In genomic region chr6:52389626-52390360, GRCh38 we compare ENCODE assay signal across 8 cellular contexts.
DNase-seq lines count a peak whose midpoint lies in the region; FAIRE-seq and TF ChIP-seq lines count a peak whose summit lies in the region.

No MANE protein-coding gene starts in this region.

- peak; percentile 43; the same call in 1 of the 2 replicates for TF ChIP-seq CTCF in VCaP (conservative IDR thresholded peaks at IDR 0.05)
- TF ChIP-seq CTCF in neutrophil (IDR thresholded peaks at IDR 0.05): no peak

- H3K9me3 ChIP-seq in neutrophil: no peaks in the 10 kb centered on the region

- H3K27me3 ChIP-seq in neutrophil: no peaks in the 10 kb centered on the region

- no peaks in the 10 kb centered on the region for H3K36me3 ChIP-seq in neutrophil

- DNase-seq in NCI-H2171 treated with DMSO at 0.1 percent for 48 hours (lab: John Stamatoyannopoulos, UW) (peak; percentile 37), NCI-H2171 (lab: John Stamatoyannopoulos, UW) (no peak), H54 (ENCODE audit: insufficient read length, low spot score) (no peak), LoVo (ENCODE audit: low spot score) (peak; percentile 69), NCI-H2107 (lab: John Stamatoyannopoulos, UW) (no peak)
- DNase-seq in effector CD4-positive, alpha-beta T cell: peak; percentile 55

- H3K4me3 ChIP-seq in neutrophil (ENCODE audit: low read depth in 1 of 2, low read length in 1 of 2): no peak overlapping the region

- peaks cover 20 to 22% of the 10 kb centered on the region in 2 experiments for H3K4me1 ChIP-seq in neutrophil (ENCODE audit: control insufficient read depth in 1 of 2, insufficient read depth in 1 of 2, low read depth in 1 of 2, low read length in 1 of 2)

- H3K27ac ChIP-seq in VCaP: peak overlapping the region; percentile 92
- H3K27ac ChIP-seq in neutrophil: peak overlapping the region; percentile 27

- FAIRE-seq in H54 (lab: Jason Lieb, UNC): peak; percentile 84

- TF ChIP-seq POLR2A in H54 (IDR thresholded peaks at IDR 0.05; ENCODE audit: low read depth, low read length): no peak

Comparison
In these comparisons a context has a peak if more than half of its experiments do, and no peak if none do; other contexts are left out.
1. DNase-seq: peak in NCI-H2171 treated with DMSO at 0.1 percent for 48 hours (single experiment), LoVo (single experiment) and effector CD4-positive, alpha-beta T cell (single experiment); none in NCI-H2171 (single experiment), H54 (single experiment) and NCI-H2107 (single experiment).